ENCODE assay signal across 31 cellular contexts in genomic region chr3:54476876-54477275, GRCh38.
"Had no signal": no experiment of that assay in that cellular context is flagged by ENCODE, and none has a peak within 500 bp of the region (broad histone marks: within the 10 kb centered on the region; RNA-seq: fewer than 3 reads in every experiment).

No MANE protein-coding gene starts in this region.

- H3K4me3 ChIP-seq: adrenal gland, body of pancreas, colonic mucosa, esophagus muscularis mucosa, gastrocnemius medialis, heart left ventricle had no signal

- DNase-seq: activated CD4-positive, alpha-beta memory T cell treated with anti-CD3 and anti-CD28 coated beads for 36 hours; activated CD4-positive, alpha-beta T cell treated with anti-CD3 and anti-CD28 coated beads for 36 hours; activated CD4-positive, alpha-beta T cell treated with anti-CD3 and anti-CD28 coated beads, Interleukin-2, amount 10 ng/mL, durations not matched to agents 24 days and 14 days; activated CD4-positive, CD25-positive, alpha-beta regulatory T cell; activated CD4-positive, CD25-positive, alpha-beta regulatory T cell treated with anti-CD3 and anti-CD28 coated beads, Interleukin-2, amount 50 U/mL, for 72 hours; activated CD8-positive, alpha-beta memory T cell treated with anti-CD3 and anti-CD28 coated beads, Interleukin-2, amount 10 ng/mL, durations not matched to agents 7 days and 5 days; activated CD8-positive, alpha-beta memory T cell treated with anti-CD3 and anti-CD28 coated beads, Interleukin-2, amount 50 U/mL, for 4 hours; activated CD8-positive, alpha-beta T cell treated with anti-CD3 and anti-CD28 coated beads, Interleukin-2, amount 10 ng/mL, durations not matched to agents 7 days and 5 days; activated effector memory CD4-positive, alpha-beta T cell treated with anti-CD3 and anti-CD28 coated beads, Interleukin-2, amount 50 U/mL, for 16 hours; activated naive CD4-positive, alpha-beta T cell treated with anti-CD3 and anti-CD28 coated beads for 36 hours; activated naive CD8-positive, alpha-beta T cell treated with anti-CD3 and anti-CD28 coated beads for 36 hours; activated naive CD8-positive, alpha-beta T cell treated with anti-CD3 and anti-CD28 coated beads, Interleukin-2, amount 50 U/mL, for 24 hours; activated T-cell treated with anti-CD3 and anti-CD28 coated beads, Interleukin-2, amount 50 U/mL, for 1 hour; activated T-cell treated with anti-CD3 and anti-CD28 coated beads, Interleukin-2, amount 50 U/mL, for 48 hours; adrenal gland; amygdala; aorta; body of pancreas; caudate nucleus; cerebellar nuclear complex; colonic mucosa; effector CD8-positive, alpha-beta T cell; erythroblast; foreskin keratinocyte; gastrocnemius medialis; glutamatergic neuron; heart left ventricle; T-helper 1 cell; T-helper 17 cell; T1000 had no signal

- H3K27ac ChIP-seq: adrenal gland, body of pancreas, colonic mucosa, esophagus muscularis mucosa, foreskin keratinocyte, gastrocnemius medialis, heart left ventricle had no signal

- H3K9me3 ChIP-seq: adrenal gland, body of pancreas, colonic mucosa had no signal

- H3K4me1 ChIP-seq: adrenal gland, body of pancreas, colonic mucosa, esophagus muscularis mucosa, foreskin keratinocyte, gastrocnemius medialis, heart left ventricle had no signal

- H3K36me3 ChIP-seq: adrenal gland, colonic mucosa, esophagus muscularis mucosa, gastrocnemius medialis, heart left ventricle had no signal

- H3K27me3 ChIP-seq: adrenal gland, body of pancreas, colonic mucosa, esophagus muscularis mucosa, foreskin keratinocyte, gastrocnemius medialis, heart left ventricle had no signal
